In genomic region chr16:73840710-73841109, GRCh38 we compare ENCODE assay signal across 4 cellular contexts.
"Had no signal": no experiment of that assay in that cellular context is flagged by ENCODE, and none has a peak within 500 bp of the region (broad histone marks: within the 10 kb centered on the region; RNA-seq: fewer than 3 reads in every experiment).

No MANE protein-coding gene starts in this region.

- ATAC-seq: GM23338 had no signal

- H2AFZ ChIP-seq: GM23338 had no signal

- H3K4me2 ChIP-seq: GM23338 had no signal

- DNase-seq: H9, HCEC 1CT, IMR-90 had no signal

- H3K4me3 ChIP-seq: GM23338 had no signal
